In the genomic region with DNA sequence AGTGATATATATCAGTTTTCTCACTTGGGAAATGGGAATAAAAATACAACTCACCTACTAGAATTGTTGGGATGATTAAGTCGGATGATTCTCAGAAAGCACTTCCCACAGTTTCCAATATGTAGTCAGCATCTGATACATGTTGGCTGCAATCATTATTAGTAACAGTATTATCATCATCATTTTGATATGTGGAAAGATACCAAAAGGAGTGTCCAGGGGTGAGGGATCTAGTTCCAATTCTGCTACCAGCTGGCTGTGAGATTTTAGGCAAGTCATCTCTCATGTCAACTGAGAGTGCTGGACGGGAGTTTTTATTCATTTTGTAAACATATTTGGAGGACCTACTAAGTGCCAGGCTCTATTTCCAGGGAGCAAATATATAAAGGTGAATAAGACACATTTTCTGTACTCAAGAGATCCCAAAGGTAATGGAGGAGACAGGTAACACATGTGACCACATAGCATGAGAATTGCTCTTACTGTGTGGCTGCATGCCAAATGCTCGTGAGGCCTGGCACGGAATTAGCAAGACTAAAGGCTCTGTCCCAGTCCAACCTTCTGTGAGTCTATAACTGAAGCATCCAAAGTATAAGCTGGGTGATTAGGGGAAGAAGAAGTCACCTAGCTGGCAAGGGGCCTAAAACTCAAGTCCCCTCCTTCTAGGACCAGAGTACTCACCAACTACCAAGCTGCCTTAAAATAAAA, we compare ENCODE assay signal across 26 cellular contexts.
DNase-seq lines count a peak whose midpoint lies in the region; FAIRE-seq and TF ChIP-seq lines count a peak whose summit lies in the region.
"Had no signal": no experiment of that assay in that cellular context is flagged by ENCODE, and none has a peak within 500 bp of the region (broad histone marks: within the 10 kb centered on the region; RNA-seq: fewer than 3 reads in every experiment).

No MANE protein-coding gene starts in this region.

- H3K27ac ChIP-seq in coronary artery: peak overlapping the region; percentile 59 to 85
- H3K27ac ChIP-seq: colonic mucosa, gastrocnemius medialis, PC-9, psoas muscle, spleen, vagina had no signal

- TF ChIP-seq CTCF in coronary artery (IDR thresholded peaks at IDR 0.05) (no peak), retinal pigment epithelial cell (conservative IDR thresholded peaks at IDR 0.05; ENCODE audit: low read depth, low read length) (no peak)

- FAIRE-seq in RCC 7860 (lab: Jason Lieb, UNC): no peak
- FAIRE-seq: astrocyte, endothelial cell of umbilical vein, G401.6, H1 had no signal

- H3K4me3 ChIP-seq in coronary artery (no peak overlapping the region), retinal pigment epithelial cell (ENCODE audit: low read length) (no peak overlapping the region)
- H3K4me3 ChIP-seq: colonic mucosa, gastrocnemius medialis, PC-9, psoas muscle, spleen, vagina had no signal

- peak; percentile 1 for DNase-seq in NCI-H1694 (lab: John Stamatoyannopoulos, UW)
- no peak for DNase-seq in NCI-H1694 treated with DMSO at 0.1 percent for 48 hours (lab: John Stamatoyannopoulos, UW)
- peak; percentile 26 for DNase-seq in NCI-H2171 treated with DMSO at 0.1 percent for 48 hours (lab: John Stamatoyannopoulos, UW)
- no peak for DNase-seq in coronary artery (ENCODE audit: low spot score)
- DNase-seq in retinal pigment epithelial cell (ENCODE audit: low read depth): peak; percentile 21
- no peak for DNase-seq in posterior vena cava (ENCODE audit: low spot score)
- DNase-seq in RCC 7860 (ENCODE audit: low spot score): no peak
- no peak for DNase-seq in NOMO-1 treated with DMSO at 0.1 percent for 48 hours (lab: John Stamatoyannopoulos, UW; ENCODE audit: unreplicated experiment)
- DNase-seq: activated CD4-positive, alpha-beta T cell treated with anti-CD3 and anti-CD28 coated beads, Interleukin-2, amount 50 U/mL, for 48 hours; activated naive CD4-positive, alpha-beta T cell treated with Interleukin-2 at 50 U/mL for 16 hours; BE2C; Calu3; colonic mucosa; gastrocnemius medialis; Kasumi-1; NCI-H146; PC-9; psoas muscle; spleen; stimulated activated CD4-positive, alpha-beta T cell treated with anti-CD3 and anti-CD28 coated beads, Interleukin-4, amount 100 ng/mL, for 4 hours; T-helper 2 cell had no signal

- intact Hi-C loops in posterior vena cava (cut with DNase I): no loop called here

Comparison
In these comparisons a context has a peak if more than half of its experiments do, and no peak if none do; other contexts are left out.
1. DNase-seq: peak in NCI-H1694 (single experiment), NCI-H2171 treated with DMSO at 0.1 percent for 48 hours (single experiment) and retinal pigment epithelial cell (single experiment); none in NCI-H1694 treated with DMSO at 0.1 percent for 48 hours (single experiment), coronary artery (single experiment), posterior vena cava (single experiment), RCC 7860 (single experiment) and NOMO-1 treated with DMSO at 0.1 percent for 48 hours (single experiment).